Comparison of ENCODE assay signal across 11 cellular contexts in genomic region chr6:158769696-158770446, GRCh38. TPM values are rescaled to one million over a fixed set of nuclear protein-coding genes. Genes with fewer than 3 reads are reported as not detected.
DNase-seq lines count a peak whose midpoint lies in the region; ATAC-seq and TF ChIP-seq lines count a peak whose summit lies in the region.
"Had no signal": no experiment of that assay in that cellular context is flagged by ENCODE, and none has a peak within 500 bp of the region (broad histone marks: within the 10 kb centered on the region; RNA-seq: fewer than 3 reads in every experiment).

No MANE protein-coding gene starts in this region.

- H3K4me3 ChIP-seq in cardiac muscle cell (no peak overlapping the region), skeletal muscle cell (ENCODE audit: low read depth, low read length) (no peak overlapping the region), upper lobe of right lung (no peak overlapping the region)

- no peaks in the 10 kb centered on the region for H3K27me3 ChIP-seq in cardiac muscle cell
- no peaks in the 10 kb centered on the region for H3K27me3 ChIP-seq in upper lobe of right lung

- POLR2A ChIA-PET in T-cell (lab: Charles Lee): interaction anchor here in 1 of 2 donors (1.2 kb wide), 1 partner anchor 11 kb away, joined by 4 read pairs; no protein-coding TSS in a partner anchor

- H3K9me3 Mint-ChIP-seq in T-cell: no peaks in the 10 kb centered on the region
- H3K9me3 Mint-ChIP-seq: dendritic cell treated with granulocyte-macrophage colony-stimulating factor and Interleukin-4, amounts not matched to agents 40 ng/mL and 50 ng/mL, for 4 days had no signal

- peaks cover 43 to 45% (median 43%) of the 10 kb centered on the region in 3 donors for H3K4me1 Mint-ChIP-seq in T-cell

- H3K4me1 ChIP-seq in cardiac muscle cell (ENCODE audit: low read depth) (no peaks in the 10 kb centered on the region), upper lobe of right lung (peaks cover 9% of the 10 kb centered on the region)

- H3K27ac Mint-ChIP-seq in T-cell: peak overlapping the region; percentile 66 to 91

- intact Hi-C loops in upper lobe of right lung (cut with DNase I): no loop called here

- ATAC-seq in T-cell (replicated peaks in 1 of 4): no peak
- ATAC-seq in upper lobe of right lung: no peak
- no peak for ATAC-seq in GM18870 (IDR thresholded peaks at IDR 0.05; ENCODE audit: unreplicated experiment)
- no peak for ATAC-seq in GM19023 (IDR thresholded peaks at IDR 0.05; ENCODE audit: unreplicated experiment)

- DNase-seq in NCI-H2029 treated with DMSO at 0.1 percent for 48 hours (lab: John Stamatoyannopoulos, UW) (peak; percentile 22), NCI-H2029 (lab: John Stamatoyannopoulos, UW) (no peak), T-cell (no peak), cardiac muscle cell (ENCODE audit: low read depth in 1 of 2, low spot score in 1 of 2) (peak in 1 of 2 donors; percentile 16), skeletal muscle cell (ENCODE audit: low read depth) (peak; percentile 63), upper lobe of right lung (no peak)
- DNase-seq: stimulated activated CD4-positive, alpha-beta T cell treated with anti-CD3 and anti-CD28 coated beads, Interleukin-2, amount 100 ng/mL, for 48 hours had no signal

- H3K36me3 ChIP-seq in cardiac muscle cell: peaks cover 74% of the 10 kb centered on the region
- H3K36me3 ChIP-seq in upper lobe of right lung: peaks cover 98% of the 10 kb centered on the region

- H3K4me3 Mint-ChIP-seq in T-cell: peak overlapping the region in 1 of 3 donors; percentile 8
- H3K4me3 Mint-ChIP-seq: dendritic cell treated with granulocyte-macrophage colony-stimulating factor and Interleukin-4, amounts not matched to agents 40 ng/mL and 50 ng/mL, for 4 days had no signal

- CTCF ChIA-PET in T-cell (lab: Charles Lee): interaction anchor here in 1 of 2 donors (0.6 kb wide), 1 partner anchor 179 kb away, joined by 3 read pairs; no protein-coding TSS in a partner anchor

- H3K27me3 Mint-ChIP-seq in T-cell: no peaks in the 10 kb centered on the region
- H3K27me3 Mint-ChIP-seq: dendritic cell treated with granulocyte-macrophage colony-stimulating factor and Interleukin-4, amounts not matched to agents 40 ng/mL and 50 ng/mL, for 4 days had no signal

- H3K27ac ChIP-seq in cardiac muscle cell (peak overlapping the region; percentile 76), upper lobe of right lung (no peak overlapping the region)
- H3K27ac ChIP-seq: 22Rv1 had no signal

- H3K9me3 ChIP-seq in cardiac muscle cell (ENCODE audit: low read depth) (no peaks in the 10 kb centered on the region), upper lobe of right lung (no peaks in the 10 kb centered on the region)

- H3K36me3 Mint-ChIP-seq in T-cell: peaks cover 74% of the 10 kb centered on the region

- no peak for TF ChIP-seq CTCF in cardiac muscle cell (IDR thresholded peaks at IDR 0.05; ENCODE audit: low read depth, low read length)
- no peak for TF ChIP-seq CTCF in upper lobe of right lung (IDR thresholded peaks at IDR 0.05)

RNA-seq across cellular contexts. Expression of gene EZR, which starts 49.3 kb away (rescaled TPM):
- total RNA-seq in T-cell: 100 to 1,000 TPM; 176 to 286 (median 272) TPM
- total RNA-seq in cardiac muscle cell: 356 and 401 TPM in 2 replicates
- 375 and 448 TPM in 2 replicates for polyA plus RNA-seq in cardiac muscle cell
- total RNA-seq in upper lobe of right lung: 260 TPM

Comparison
In these comparisons a context has a peak if more than half of its experiments do, and no peak if none do; other contexts are left out.
1. DNase-seq: peak in NCI-H2029 treated with DMSO at 0.1 percent for 48 hours (single experiment) and skeletal muscle cell (single experiment); none in NCI-H2029 (single experiment), T-cell (0 of 34) and upper lobe of right lung (single experiment).